2 cellular contexts compared by ENCODE assay signal in genomic region chr1:28577738-28578536, GRCh38.
A peak's percentile ranks its signal among the peaks of the same experiment; 100 is the strongest.
TF ChIP-seq lines count a peak whose summit lies in the region.

No MANE protein-coding gene starts in this region.

TF ChIP-seq in HCT116, 20 proteins besides CTCF, POLR2A, EP300 and RAD21 (continued from another document):
- TF ChIP-seq, protein P1, sequence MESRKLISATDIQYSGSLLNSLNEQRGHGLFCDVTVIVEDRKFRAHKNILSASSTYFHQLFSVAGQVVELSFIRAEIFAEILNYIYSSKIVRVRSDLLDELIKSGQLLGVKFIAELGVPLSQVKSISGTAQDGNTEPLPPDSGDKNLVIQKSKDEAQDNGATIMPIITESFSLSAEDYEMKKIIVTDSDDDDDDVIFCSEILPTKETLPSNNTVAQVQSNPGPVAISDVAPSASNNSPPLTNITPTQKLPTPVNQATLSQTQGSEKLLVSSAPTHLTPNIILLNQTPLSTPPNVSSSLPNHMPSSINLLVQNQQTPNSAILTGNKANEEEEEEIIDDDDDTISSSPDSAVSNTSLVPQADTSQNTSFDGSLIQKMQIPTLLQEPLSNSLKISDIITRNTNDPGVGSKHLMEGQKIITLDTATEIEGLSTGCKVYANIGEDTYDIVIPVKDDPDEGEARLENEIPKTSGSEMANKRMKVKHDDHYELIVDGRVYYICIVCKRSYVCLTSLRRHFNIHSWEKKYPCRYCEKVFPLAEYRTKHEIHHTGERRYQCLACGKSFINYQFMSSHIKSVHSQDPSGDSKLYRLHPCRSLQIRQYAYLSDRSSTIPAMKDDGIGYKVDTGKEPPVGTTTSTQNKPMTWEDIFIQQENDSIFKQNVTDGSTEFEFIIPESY (IDR thresholded peaks at IDR 0.05; ENCODE audit: extremely low read depth, insufficient replicate concordance, low read length) = no peak
- TF ChIP-seq ZNF274 (IDR thresholded peaks at IDR 0.05; ENCODE audit: low read depth, low read length) = no peak
- no peak; the same call in 1 of the 2 replicates for TF ChIP-seq ELF1 (IDR thresholded peaks at IDR 0.05; ENCODE audit: borderline replicate concordance, low read depth)
- TF ChIP-seq JUND (IDR thresholded peaks at IDR 0.05) = peak; percentile 26; the same call in 1 of the 2 replicates
- no peak for TF ChIP-seq EZH2phosphoT487 (IDR thresholded peaks at IDR 0.05; ENCODE audit: borderline replicate concordance)
- TF ChIP-seq CEBPB (IDR thresholded peaks at IDR 0.05; ENCODE audit: low read depth) = 0 out of 2 replicates have a peak, but pooled peaks have one; percentile 18
- no peak for TF ChIP-seq SRF (IDR thresholded peaks at IDR 0.05; ENCODE audit: low read depth)
- TF ChIP-seq ZFX (IDR thresholded peaks at IDR 0.05) = no peak
- no peak for TF ChIP-seq EGR1 (IDR thresholded peaks at IDR 0.05; ENCODE audit: low read depth)
- TF ChIP-seq, protein P2, sequence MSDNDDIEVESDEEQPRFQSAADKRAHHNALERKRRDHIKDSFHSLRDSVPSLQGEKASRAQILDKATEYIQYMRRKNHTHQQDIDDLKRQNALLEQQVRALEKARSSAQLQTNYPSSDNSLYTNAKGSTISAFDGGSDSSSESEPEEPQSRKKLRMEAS (IDR thresholded peaks at IDR 0.05) = no peak; the same call in 1 of the 2 replicates
- TF ChIP-seq FOSL1 (IDR thresholded peaks at IDR 0.05; ENCODE audit: low read depth) = no peak; the same call in 1 of the 2 replicates
- no peak for TF ChIP-seq YY1 (IDR thresholded peaks at IDR 0.05; ENCODE audit: extremely low read depth, insufficient replicate concordance, low read depth, low read length)
- TF ChIP-seq, protein P3, sequence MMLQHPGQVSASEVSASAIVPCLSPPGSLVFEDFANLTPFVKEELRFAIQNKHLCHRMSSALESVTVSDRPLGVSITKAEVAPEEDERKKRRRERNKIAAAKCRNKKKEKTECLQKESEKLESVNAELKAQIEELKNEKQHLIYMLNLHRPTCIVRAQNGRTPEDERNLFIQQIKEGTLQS (IDR thresholded peaks at IDR 0.05) = no peak
- TF ChIP-seq EZH2 (IDR thresholded peaks at IDR 0.05) = no peak
- TF ChIP-seq, protein P4, sequence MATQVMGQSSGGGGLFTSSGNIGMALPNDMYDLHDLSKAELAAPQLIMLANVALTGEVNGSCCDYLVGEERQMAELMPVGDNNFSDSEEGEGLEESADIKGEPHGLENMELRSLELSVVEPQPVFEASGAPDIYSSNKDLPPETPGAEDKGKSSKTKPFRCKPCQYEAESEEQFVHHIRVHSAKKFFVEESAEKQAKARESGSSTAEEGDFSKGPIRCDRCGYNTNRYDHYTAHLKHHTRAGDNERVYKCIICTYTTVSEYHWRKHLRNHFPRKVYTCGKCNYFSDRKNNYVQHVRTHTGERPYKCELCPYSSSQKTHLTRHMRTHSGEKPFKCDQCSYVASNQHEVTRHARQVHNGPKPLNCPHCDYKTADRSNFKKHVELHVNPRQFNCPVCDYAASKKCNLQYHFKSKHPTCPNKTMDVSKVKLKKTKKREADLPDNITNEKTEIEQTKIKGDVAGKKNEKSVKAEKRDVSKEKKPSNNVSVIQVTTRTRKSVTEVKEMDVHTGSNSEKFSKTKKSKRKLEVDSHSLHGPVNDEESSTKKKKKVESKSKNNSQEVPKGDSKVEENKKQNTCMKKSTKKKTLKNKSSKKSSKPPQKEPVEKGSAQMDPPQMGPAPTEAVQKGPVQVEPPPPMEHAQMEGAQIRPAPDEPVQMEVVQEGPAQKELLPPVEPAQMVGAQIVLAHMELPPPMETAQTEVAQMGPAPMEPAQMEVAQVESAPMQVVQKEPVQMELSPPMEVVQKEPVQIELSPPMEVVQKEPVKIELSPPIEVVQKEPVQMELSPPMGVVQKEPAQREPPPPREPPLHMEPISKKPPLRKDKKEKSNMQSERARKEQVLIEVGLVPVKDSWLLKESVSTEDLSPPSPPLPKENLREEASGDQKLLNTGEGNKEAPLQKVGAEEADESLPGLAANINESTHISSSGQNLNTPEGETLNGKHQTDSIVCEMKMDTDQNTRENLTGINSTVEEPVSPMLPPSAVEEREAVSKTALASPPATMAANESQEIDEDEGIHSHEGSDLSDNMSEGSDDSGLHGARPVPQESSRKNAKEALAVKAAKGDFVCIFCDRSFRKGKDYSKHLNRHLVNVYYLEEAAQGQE (IDR thresholded peaks at IDR 0.05; ENCODE audit: low read depth) = no peak

TF ChIP-seq in WTC11, 78 proteins besides CTCF, POLR2A, EP300 and RAD21:
- TF ChIP-seq, protein P5, sequence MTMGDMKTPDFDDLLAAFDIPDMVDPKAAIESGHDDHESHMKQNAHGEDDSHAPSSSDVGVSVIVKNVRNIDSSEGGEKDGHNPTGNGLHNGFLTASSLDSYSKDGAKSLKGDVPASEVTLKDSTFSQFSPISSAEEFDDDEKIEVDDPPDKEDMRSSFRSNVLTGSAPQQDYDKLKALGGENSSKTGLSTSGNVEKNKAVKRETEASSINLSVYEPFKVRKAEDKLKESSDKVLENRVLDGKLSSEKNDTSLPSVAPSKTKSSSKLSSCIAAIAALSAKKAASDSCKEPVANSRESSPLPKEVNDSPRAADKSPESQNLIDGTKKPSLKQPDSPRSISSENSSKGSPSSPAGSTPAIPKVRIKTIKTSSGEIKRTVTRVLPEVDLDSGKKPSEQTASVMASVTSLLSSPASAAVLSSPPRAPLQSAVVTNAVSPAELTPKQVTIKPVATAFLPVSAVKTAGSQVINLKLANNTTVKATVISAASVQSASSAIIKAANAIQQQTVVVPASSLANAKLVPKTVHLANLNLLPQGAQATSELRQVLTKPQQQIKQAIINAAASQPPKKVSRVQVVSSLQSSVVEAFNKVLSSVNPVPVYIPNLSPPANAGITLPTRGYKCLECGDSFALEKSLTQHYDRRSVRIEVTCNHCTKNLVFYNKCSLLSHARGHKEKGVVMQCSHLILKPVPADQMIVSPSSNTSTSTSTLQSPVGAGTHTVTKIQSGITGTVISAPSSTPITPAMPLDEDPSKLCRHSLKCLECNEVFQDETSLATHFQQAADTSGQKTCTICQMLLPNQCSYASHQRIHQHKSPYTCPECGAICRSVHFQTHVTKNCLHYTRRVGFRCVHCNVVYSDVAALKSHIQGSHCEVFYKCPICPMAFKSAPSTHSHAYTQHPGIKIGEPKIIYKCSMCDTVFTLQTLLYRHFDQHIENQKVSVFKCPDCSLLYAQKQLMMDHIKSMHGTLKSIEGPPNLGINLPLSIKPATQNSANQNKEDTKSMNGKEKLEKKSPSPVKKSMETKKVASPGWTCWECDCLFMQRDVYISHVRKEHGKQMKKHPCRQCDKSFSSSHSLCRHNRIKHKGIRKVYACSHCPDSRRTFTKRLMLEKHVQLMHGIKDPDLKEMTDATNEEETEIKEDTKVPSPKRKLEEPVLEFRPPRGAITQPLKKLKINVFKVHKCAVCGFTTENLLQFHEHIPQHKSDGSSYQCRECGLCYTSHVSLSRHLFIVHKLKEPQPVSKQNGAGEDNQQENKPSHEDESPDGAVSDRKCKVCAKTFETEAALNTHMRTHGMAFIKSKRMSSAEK (CRISPR knock-in tag; IDR thresholded peaks at IDR 0.05; ENCODE audit: borderline replicate concordance) = no peak
- TF ChIP-seq, protein P6, sequence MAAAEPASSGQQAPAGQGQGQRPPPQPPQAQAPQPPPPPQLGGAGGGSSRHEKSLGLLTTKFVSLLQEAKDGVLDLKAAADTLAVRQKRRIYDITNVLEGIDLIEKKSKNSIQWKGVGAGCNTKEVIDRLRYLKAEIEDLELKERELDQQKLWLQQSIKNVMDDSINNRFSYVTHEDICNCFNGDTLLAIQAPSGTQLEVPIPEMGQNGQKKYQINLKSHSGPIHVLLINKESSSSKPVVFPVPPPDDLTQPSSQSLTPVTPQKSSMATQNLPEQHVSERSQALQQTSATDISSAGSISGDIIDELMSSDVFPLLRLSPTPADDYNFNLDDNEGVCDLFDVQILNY (CRISPR knock-in tag; IDR thresholded peaks at IDR 0.05) = no peak
- TF ChIP-seq IRF2 (CRISPR knock-in tag; IDR thresholded peaks at IDR 0.05; ENCODE audit: borderline replicate concordance, low read depth) (no peak), ZNF416 (CRISPR knock-in tag; IDR thresholded peaks at IDR 0.05) (peak; percentile 10; the same call in 1 of the 2 replicates), NFATC4 (CRISPR knock-in tag; IDR thresholded peaks at IDR 0.05) (0 out of 2 replicates have a peak, but pooled peaks have one; percentile 45), HMGA2 (CRISPR knock-in tag; IDR thresholded peaks at IDR 0.05) (no peak), EMX1 (CRISPR knock-in tag; IDR thresholded peaks at IDR 0.05) (0 out of 2 replicates have a peak, but pooled peaks have one; percentile 1), ZNF232 (CRISPR knock-in tag; IDR thresholded peaks at IDR 0.05) (0 out of 2 replicates have a peak, but pooled peaks have one; percentile 7), PRRX2 (CRISPR knock-in tag; IDR thresholded peaks at IDR 0.05) (peak; percentile 35), USF1 (CRISPR knock-in tag; IDR thresholded peaks at IDR 0.05) (no peak), ZNF425 (CRISPR knock-in tag; conservative IDR thresholded peaks at IDR 0.05) (0 out of 2 replicates have a peak, but pooled peaks have one; percentile 30), NR1H2 (CRISPR knock-in tag; IDR thresholded peaks at IDR 0.05) (no peak), ZNF671 (CRISPR knock-in tag; IDR thresholded peaks at IDR 0.05) (peak; percentile 77; the same call in 1 of the 2 replicates), ERG (CRISPR knock-in tag; IDR thresholded peaks at IDR 0.05) (peak; percentile 12; the same call in 1 of the 2 replicates)
- TF ChIP-seq, protein P7, sequence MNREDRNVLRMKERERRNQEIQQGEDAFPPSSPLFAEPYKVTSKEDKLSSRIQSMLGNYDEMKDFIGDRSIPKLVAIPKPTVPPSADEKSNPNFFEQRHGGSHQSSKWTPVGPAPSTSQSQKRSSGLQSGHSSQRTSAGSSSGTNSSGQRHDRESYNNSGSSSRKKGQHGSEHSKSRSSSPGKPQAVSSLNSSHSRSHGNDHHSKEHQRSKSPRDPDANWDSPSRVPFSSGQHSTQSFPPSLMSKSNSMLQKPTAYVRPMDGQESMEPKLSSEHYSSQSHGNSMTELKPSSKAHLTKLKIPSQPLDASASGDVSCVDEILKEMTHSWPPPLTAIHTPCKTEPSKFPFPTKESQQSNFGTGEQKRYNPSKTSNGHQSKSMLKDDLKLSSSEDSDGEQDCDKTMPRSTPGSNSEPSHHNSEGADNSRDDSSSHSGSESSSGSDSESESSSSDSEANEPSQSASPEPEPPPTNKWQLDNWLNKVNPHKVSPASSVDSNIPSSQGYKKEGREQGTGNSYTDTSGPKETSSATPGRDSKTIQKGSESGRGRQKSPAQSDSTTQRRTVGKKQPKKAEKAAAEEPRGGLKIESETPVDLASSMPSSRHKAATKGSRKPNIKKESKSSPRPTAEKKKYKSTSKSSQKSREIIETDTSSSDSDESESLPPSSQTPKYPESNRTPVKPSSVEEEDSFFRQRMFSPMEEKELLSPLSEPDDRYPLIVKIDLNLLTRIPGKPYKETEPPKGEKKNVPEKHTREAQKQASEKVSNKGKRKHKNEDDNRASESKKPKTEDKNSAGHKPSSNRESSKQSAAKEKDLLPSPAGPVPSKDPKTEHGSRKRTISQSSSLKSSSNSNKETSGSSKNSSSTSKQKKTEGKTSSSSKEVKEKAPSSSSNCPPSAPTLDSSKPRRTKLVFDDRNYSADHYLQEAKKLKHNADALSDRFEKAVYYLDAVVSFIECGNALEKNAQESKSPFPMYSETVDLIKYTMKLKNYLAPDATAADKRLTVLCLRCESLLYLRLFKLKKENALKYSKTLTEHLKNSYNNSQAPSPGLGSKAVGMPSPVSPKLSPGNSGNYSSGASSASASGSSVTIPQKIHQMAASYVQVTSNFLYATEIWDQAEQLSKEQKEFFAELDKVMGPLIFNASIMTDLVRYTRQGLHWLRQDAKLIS (CRISPR knock-in tag; IDR thresholded peaks at IDR 0.05; ENCODE audit: borderline replicate concordance) = 0 out of 2 replicates have a peak, but pooled peaks have one; percentile 35
- TF ChIP-seq, protein P3 (CRISPR knock-in tag; conservative IDR thresholded peaks at IDR 0.05) = no peak
